In the genomic region with DNA sequence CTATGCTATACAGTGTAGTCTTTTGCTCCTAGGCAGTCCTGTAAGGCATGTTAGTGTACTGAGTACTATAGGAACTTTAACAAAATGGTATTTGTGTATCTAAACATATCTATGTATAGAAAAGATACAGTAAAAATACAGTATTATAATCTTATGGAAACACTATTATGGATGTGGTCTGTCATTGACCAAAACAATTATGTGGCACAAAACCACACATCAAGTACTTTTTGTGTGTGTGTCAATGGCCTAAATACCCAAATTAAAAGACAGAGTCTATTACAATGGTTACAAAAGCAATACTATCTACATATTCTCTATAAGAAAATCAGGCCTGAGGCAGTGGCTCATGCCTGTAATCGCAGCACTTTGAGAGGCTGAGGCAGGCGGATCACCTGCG, we compare ENCODE assay signal across 24 cellular contexts.
"Had no signal": no experiment of that assay in that cellular context is flagged by ENCODE, and none has a peak within 500 bp of the region (broad histone marks: within the 10 kb centered on the region; RNA-seq: fewer than 3 reads in every experiment).

No MANE protein-coding gene starts in this region.

- H2AFZ ChIP-seq: hepatocyte had no signal

- H3K4me1 ChIP-seq: colonic mucosa, esophagus muscularis mucosa, esophagus squamous epithelium, foreskin keratinocyte, gastrocnemius medialis, gastroesophageal sphincter, heart right ventricle had no signal

- H3K27ac Mint-ChIP-seq: dendritic cell treated with granulocyte-macrophage colony-stimulating factor and Interleukin-4, amounts not matched to agents 40 ng/mL and 50 ng/mL, for 4 days; effector memory CD8-positive, alpha-beta T cell; endodermal cell had no signal

- H3K9me3 Mint-ChIP-seq: dendritic cell treated with granulocyte-macrophage colony-stimulating factor and Interleukin-4, amounts not matched to agents 40 ng/mL and 50 ng/mL, for 4 days; endodermal cell had no signal

- DNase-seq: colonic mucosa; cortex of kidney; dermis blood vessel endothelial cell; dorsolateral prefrontal cortex; effector CD4-positive, alpha-beta T cell; effector CD8-positive, alpha-beta T cell; effector memory CD4-positive, alpha-beta T cell; effector memory CD8-positive, alpha-beta T cell; endodermal cell; erythroblast; esophagus squamous epithelium; foreskin fibroblast; foreskin keratinocyte; foreskin melanocyte; gastrocnemius medialis; glutamatergic neuron; heart right ventricle had no signal

- H3K9me3 ChIP-seq: colonic mucosa, esophagus muscularis mucosa, esophagus squamous epithelium, gastrocnemius medialis, gastroesophageal sphincter, heart right ventricle had no signal

- H3K79me2 ChIP-seq: hepatocyte had no signal

- H3K27ac ChIP-seq: colonic mucosa, coronary artery, dorsolateral prefrontal cortex, epithelial cell of prostate, esophagus muscularis mucosa, esophagus squamous epithelium, foreskin keratinocyte, gastrocnemius medialis, gastroesophageal sphincter, heart right ventricle, hepatocyte had no signal

- H3K27me3 Mint-ChIP-seq: dendritic cell treated with granulocyte-macrophage colony-stimulating factor and Interleukin-4, amounts not matched to agents 40 ng/mL and 50 ng/mL, for 4 days; effector memory CD8-positive, alpha-beta T cell had no signal

- H3K4me3 ChIP-seq: colonic mucosa, coronary artery, dorsolateral prefrontal cortex, esophagus muscularis mucosa, esophagus squamous epithelium, gastrocnemius medialis, gastroesophageal sphincter, heart right ventricle, hepatocyte had no signal

- H3K27me3 ChIP-seq: colonic mucosa, esophagus muscularis mucosa, esophagus squamous epithelium, foreskin keratinocyte, gastrocnemius medialis, gastroesophageal sphincter, heart right ventricle, hepatocyte had no signal

- ATAC-seq: effector memory CD8-positive, alpha-beta T cell; esophagus mucosa; foreskin keratinocyte; gastrocnemius medialis; gastroesophageal sphincter; heart right ventricle had no signal

- H3K4me1 Mint-ChIP-seq: endodermal cell had no signal

- H3K4me3 Mint-ChIP-seq: dendritic cell treated with granulocyte-macrophage colony-stimulating factor and Interleukin-4, amounts not matched to agents 40 ng/mL and 50 ng/mL, for 4 days; effector memory CD8-positive, alpha-beta T cell; endodermal cell had no signal

- H3K4me2 ChIP-seq: hepatocyte had no signal

- H3K36me3 ChIP-seq: colonic mucosa, esophagus muscularis mucosa, esophagus squamous epithelium, gastrocnemius medialis, gastroesophageal sphincter, heart right ventricle had no signal
